17 cellular contexts compared by ENCODE assay signal in genomic region chr17:45914036-45914717, GRCh38. TPM values are rescaled to one million over a fixed set of nuclear protein-coding genes. Genes with fewer than 3 reads are reported as not detected.
DNase-seq lines count a peak whose midpoint lies in the region; ATAC-seq, FAIRE-seq and TF ChIP-seq lines count a peak whose summit lies in the region.
"Had no signal": no experiment of that assay in that cellular context is flagged by ENCODE, and none has a peak within 500 bp of the region (broad histone marks: within the 10 kb centered on the region; RNA-seq: fewer than 3 reads in every experiment).

No MANE protein-coding gene starts in this region.

- H3K23ac ChIP-seq in H1 (ENCODE audit: insufficient read length) = no peak overlapping the region

- no peak overlapping the region for H3K56ac ChIP-seq in H1 (replicated peaks; ENCODE audit: insufficient read length, low read depth, low read length)

- H3K9me3 ChIP-seq in BLaER1 treated with 17β-estradiol and CSF1 and Interleukin-3, amounts not matched to agents 10 nM and 100 nM (replicated peaks in 1 of 11) = peaks cover 15 to 20% (median 18%) of the 10 kb centered on the region in 11 experiments
- H3K9me3 ChIP-seq in SK-N-SH (no peaks in the 10 kb centered on the region), H1 (ENCODE audit: insufficient read depth in 2 of 2, low read depth in 1 of 2, low read length in 1 of 2) (peaks cover 3% of the 10 kb centered on the region in 2 experiments; a peak in 2 of 4 replicates), neural progenitor cell (ENCODE audit: low read depth) (no peaks in the 10 kb centered on the region), sigmoid colon (peaks cover 0 to 3% (median 0%) of the 10 kb centered on the region in 4 donors)

- no peak for TF ChIP-seq EP300 in SK-N-SH (IDR thresholded peaks at IDR 0.05; ENCODE audit: borderline replicate concordance in 1 of 2, low read depth in 1 of 2, low read length in 1 of 2)
- no peak for TF ChIP-seq EP300 in H1 (IDR thresholded peaks at IDR 0.05; ENCODE audit: borderline replicate concordance in 1 of 2, low read depth in 2 of 2, low read length in 2 of 2)
- no peak for TF ChIP-seq EP300 in sigmoid colon (IDR thresholded peaks at IDR 0.05)

- H3K9me3 Mint-ChIP-seq in neural progenitor cell = peaks cover 9% of the 10 kb centered on the region

- peaks cover 3% of the 10 kb centered on the region for H3K36me3 Mint-ChIP-seq in neural progenitor cell
- H3K36me3 Mint-ChIP-seq: CD14-positive monocyte had no signal

- no peak overlapping the region for H2BK15ac ChIP-seq in H1 (ENCODE audit: low read length)

- no peak overlapping the region for H3K27ac ChIP-seq in BLaER1 treated with 17β-estradiol and CSF1 and Interleukin-3, amounts not matched to agents 10 nM and 100 nM
- H3K27ac ChIP-seq in SK-N-SH (ENCODE audit: low read depth in 2 of 2, low read length in 1 of 2) (no peak overlapping the region), H1 (ENCODE audit: low read depth, low read length) (no peak overlapping the region), neural progenitor cell (no peak overlapping the region), sigmoid colon (no peak overlapping the region)

- H2AFZ ChIP-seq in SK-N-SH (ENCODE audit: low read depth) = no peak overlapping the region
- H2AFZ ChIP-seq in H1 (ENCODE audit: low read length) = no peak overlapping the region
- H2AFZ ChIP-seq in neural progenitor cell (replicated peaks) = no peak overlapping the region

- FAIRE-seq in H1 (lab: Jason Lieb, UNC) = no peak
- FAIRE-seq: GM12878, GM19239 had no signal

- TF ChIP-seq RAD21 in SK-N-SH (IDR thresholded peaks at IDR 0.05; ENCODE audit: low read length) = no peak
- no peak for TF ChIP-seq RAD21 in H1 (IDR thresholded peaks at IDR 0.05 in 1 of 2, conservative IDR thresholded peaks at IDR 0.05 in 1 of 2; ENCODE audit: low read depth in 2 of 2, low read length in 2 of 2)

- ATAC-seq in GM21423 (IDR thresholded peaks at IDR 0.05; ENCODE audit: unreplicated experiment) = no peak
- ATAC-seq: GM12878, HCT116 had no signal

- no peaks in the 10 kb centered on the region for H3K36me3 ChIP-seq in BLaER1 treated with 17β-estradiol and CSF1 and Interleukin-3, amounts not matched to agents 10 nM and 100 nM
- H3K36me3 ChIP-seq in SK-N-SH (replicated peaks in 1 of 2; ENCODE audit: control insufficient read depth in 1 of 2, insufficient read depth in 2 of 2, low read length in 1 of 2) (no peaks in the 10 kb centered on the region), H1 (ENCODE audit: control insufficient read depth in 2 of 4, insufficient read depth in 4 of 4, low read length in 3 of 4) (no peaks in the 10 kb centered on the region), neural progenitor cell (no peaks in the 10 kb centered on the region), sigmoid colon (no peaks in the 10 kb centered on the region)

- TF ChIP-seq CTCF in SK-N-SH (IDR thresholded peaks at IDR 0.05) = no peak
- TF ChIP-seq CTCF in H1 (IDR thresholded peaks at IDR 0.05; ENCODE audit: control extremely low read depth in 1 of 3, insufficient read depth in 1 of 3, low read depth in 1 of 3, low read length in 3 of 3) = no peak
- no peak for TF ChIP-seq CTCF in neural progenitor cell (IDR thresholded peaks at IDR 0.05)
- TF ChIP-seq CTCF in sigmoid colon (IDR thresholded peaks at IDR 0.05) = no peak

- H4K8ac ChIP-seq in H1 (ENCODE audit: extremely low read depth, insufficient read depth, low read length) = no peak overlapping the region

- peak overlapping the region; percentile 58 for H3K27ac Mint-ChIP-seq in neural progenitor cell
- H3K27ac Mint-ChIP-seq: CD14-positive monocyte had no signal

- no peak overlapping the region for H4K5ac ChIP-seq in H1 (ENCODE audit: insufficient read length, low read depth, low read length)

- H3K4me3 Mint-ChIP-seq in neural progenitor cell = peak overlapping the region; percentile 59
- H3K4me3 Mint-ChIP-seq: CD14-positive monocyte had no signal

- no peak overlapping the region for H3K4ac ChIP-seq in H1 (replicated peaks; ENCODE audit: insufficient read length, low read depth, low read length)

- H3K4me1 ChIP-seq in BLaER1 treated with 17β-estradiol and CSF1 and Interleukin-3, amounts not matched to agents 10 nM and 100 nM = peaks cover 6 to 24% (median 21%) of the 10 kb centered on the region in 10 experiments
- H3K4me1 ChIP-seq in SK-N-SH (ENCODE audit: control insufficient read depth in 1 of 2, insufficient read depth in 2 of 2, low read depth in 1 of 2, low read length in 1 of 2) (peaks cover 0 to 11% of the 10 kb centered on the region in 2 experiments; a peak in 1 of 4 replicates), H1 (replicated peaks in 1 of 4; ENCODE audit: control insufficient read depth in 3 of 4, insufficient read depth in 4 of 4, low read length in 3 of 4) (no peaks in the 10 kb centered on the region), neural progenitor cell (no peaks in the 10 kb centered on the region), sigmoid colon (no peaks in the 10 kb centered on the region)

- peaks cover 7% of the 10 kb centered on the region for H3K4me1 Mint-ChIP-seq in neural progenitor cell
- H3K4me1 Mint-ChIP-seq: CD14-positive monocyte had no signal

- no peaks in the 10 kb centered on the region for H3K27me3 ChIP-seq in BLaER1 treated with 17β-estradiol and CSF1 and Interleukin-3, amounts not matched to agents 10 nM and 100 nM
- H3K27me3 ChIP-seq in SK-N-SH (ENCODE audit: insufficient read depth) (peaks cover 12% of the 10 kb centered on the region; the same call in 1 of the 2 replicates), H1 (replicated peaks in 1 of 4; ENCODE audit: control insufficient read depth in 3 of 4, extremely low read depth in 1 of 4, insufficient read depth in 3 of 4, low read length in 3 of 4) (no peaks in the 10 kb centered on the region), neural progenitor cell (no peaks in the 10 kb centered on the region), sigmoid colon (no peaks in the 10 kb centered on the region)

- H3K79me2 ChIP-seq in SK-N-SH (ENCODE audit: insufficient read depth) (no peaks in the 10 kb centered on the region), H1 (ENCODE audit: control insufficient read depth in 1 of 2, insufficient read depth in 2 of 2, low read length in 2 of 2) (no peaks in the 10 kb centered on the region), neural progenitor cell (ENCODE audit: low read depth) (no peaks in the 10 kb centered on the region)

- H2BK5ac ChIP-seq in H1 (ENCODE audit: low read depth, low read length) = no peak overlapping the region

- H3K79me1 ChIP-seq in H1 (ENCODE audit: low read depth, low read length) = no peaks in the 10 kb centered on the region

- no peak overlapping the region for H3K14ac ChIP-seq in H1 (ENCODE audit: insufficient read length)

- 60% methylated on average over 10 of the region's 10 CpGs for WGBS in SK-N-SH (ENCODE audit: low lambda C conversion rate)
- 86% methylated on average over 10 of the region's 10 CpGs; no CpG with 5 or more reads in 1 of the 2 experiments for WGBS in H1 (ENCODE audit: extremely low coverage in 1 of 2, insufficient coverage in 1 of 2, insufficient read length in 1 of 2, insufficient replicate concordance in 2 of 2, low coverage in 1 of 2, low lambda C conversion rate in 2 of 2, missing lambda C conversion rate in 1 of 2), 2 experiments
- WGBS in sigmoid colon, 2 donors = 57 to 62% methylated on average over 10 of the region's 10 CpGs

- TF ChIP-seq POLR2A in H1 (IDR thresholded peaks at IDR 0.05; ENCODE audit: control extremely low read depth in 1 of 2, low read depth in 2 of 2, low read length in 2 of 2) = no peak
- TF ChIP-seq POLR2A in sigmoid colon (IDR thresholded peaks at IDR 0.05) = no peak

- POLR2A ChIA-PET in SK-N-SH (lab: Yijun Ruan, JAX) = no interaction called here
- POLR2A ChIA-PET in H1 (lab: Charles Lee; ENCODE audit: partially characterized antibody) = no interaction called here

- peaks cover 6% of the 10 kb centered on the region for H3K27me3 Mint-ChIP-seq in neural progenitor cell (ENCODE audit: insufficient read depth, low read depth)

- intact Hi-C loops in sigmoid colon (cut with DNase I) = no loop called here

- 0 out of 22 replicates have a peak overlapping the region, but pooled peaks of 1 of the 11 experiments have one; percentile 6 for H3K9ac ChIP-seq in BLaER1 treated with 17β-estradiol and CSF1 and Interleukin-3, amounts not matched to agents 10 nM and 100 nM
- no peak overlapping the region for H3K9ac ChIP-seq in SK-N-SH
- no peak overlapping the region for H3K9ac ChIP-seq in H1 (replicated peaks in 1 of 4; ENCODE audit: extremely low read depth in 1 of 4, low read depth in 3 of 4, low read length in 3 of 4)
- no peak overlapping the region for H3K9ac ChIP-seq in neural progenitor cell

- no peaks in the 10 kb centered on the region for H3K9me2 ChIP-seq in SK-N-SH

- peak overlapping the region; percentile 32 to 78 (median 64) for H3K4me2 ChIP-seq in BLaER1 treated with 17β-estradiol and CSF1 and Interleukin-3, amounts not matched to agents 10 nM and 100 nM
- H3K4me2 ChIP-seq in SK-N-SH = no peak overlapping the region
- H3K4me2 ChIP-seq in H1 (ENCODE audit: insufficient read depth in 1 of 2, low read depth in 2 of 2, low read length in 2 of 2) = no peak overlapping the region
- no peak overlapping the region for H3K4me2 ChIP-seq in neural progenitor cell

- no peak overlapping the region for H2BK120ac ChIP-seq in H1 (replicated peaks; ENCODE audit: low read depth, low read length)

- DNase-seq in SK-N-SH (no peak), H1 (ENCODE audit: low read depth in 1 of 2, low spot score in 2 of 2) (no peak), neural progenitor cell (ENCODE audit: low spot score) (no peak), GDM1 (lab: John Stamatoyannopoulos, UW) (no peak), sigmoid colon (no peak)
- DNase-seq: COR-L47, IMR-90, MV-4-11, NCI-H1436, NCI-H2029 treated with DMSO at 0.1 percent for 48 hours, NCI-H510A treated with DMSO at 0.1 percent for 48 hours had no signal

- CTCF ChIA-PET in SK-N-SH (lab: Yijun Ruan, JAX) = interaction anchor here (0.8 to 1.4 kb wide), 7 partner anchors 9 to 1028 kb away, joined by 3 to 4 read pairs (median 3); no protein-coding TSS in a partner anchor
- CTCF ChIA-PET in H1 (lab: Charles Lee; ENCODE audit: partially characterized antibody) = interaction anchor here (0.8 to 1.0 kb wide), 2 partner anchors 57 to 268 kb away, joined by 3 read pairs; no protein-coding TSS in a partner anchor

- H2BK12ac ChIP-seq in H1 (ENCODE audit: low read depth, low read length) = no peak overlapping the region

- no peak overlapping the region for H3K4me3 ChIP-seq in BLaER1 treated with 17β-estradiol and CSF1 and Interleukin-3, amounts not matched to agents 10 nM and 100 nM
- H3K4me3 ChIP-seq in SK-N-SH (ENCODE audit: low read depth in 2 of 2, low read length in 1 of 2) (no peak overlapping the region), H1 (ENCODE audit: extremely low read depth in 1 of 4, insufficient read depth in 2 of 4, low read depth in 3 of 4, low read length in 4 of 4) (no peak overlapping the region), neural progenitor cell (no peak overlapping the region), sigmoid colon (no peak overlapping the region)
- H3K4me3 ChIP-seq: GM12878 had no signal

- no peak overlapping the region for H2BK20ac ChIP-seq in H1 (ENCODE audit: low read length)

- no peak overlapping the region for H4K91ac ChIP-seq in H1 (replicated peaks; ENCODE audit: insufficient read length, low read length)

- H2AK5ac ChIP-seq in H1 (ENCODE audit: low read depth, low read length) = peak overlapping the region; percentile 43; the same call in 1 of the 2 replicates

- H3K18ac ChIP-seq in H1 (ENCODE audit: extremely low read depth, low read length) = no peak overlapping the region

- H4K20me1 ChIP-seq in BLaER1 treated with 17β-estradiol and CSF1 and Interleukin-3, amounts not matched to agents 10 nM and 100 nM = no peaks in the 10 kb centered on the region
- H4K20me1 ChIP-seq in SK-N-SH (ENCODE audit: insufficient read depth) = no peaks in the 10 kb centered on the region
- H4K20me1 ChIP-seq in H1 (replicated peaks in 1 of 2; ENCODE audit: control insufficient read depth in 1 of 2, insufficient read depth in 2 of 2, low read length in 2 of 2) = peaks cover 0 to 4% of the 10 kb centered on the region in 2 experiments
- no peaks in the 10 kb centered on the region for H4K20me1 ChIP-seq in neural progenitor cell (ENCODE audit: low read depth)

- H3F3A ChIP-seq in SK-N-SH (replicated peaks; ENCODE audit: insufficient read depth) (no peaks in the 10 kb centered on the region), neural progenitor cell (ENCODE audit: low read depth) (no peaks in the 10 kb centered on the region)

- H3K23me2 ChIP-seq in H1 (ENCODE audit: low read depth, low read length) = peaks cover 4% of the 10 kb centered on the region; the same call in 1 of the 2 replicates

RNA-seq across cellular contexts. Expression of gene MAPT, which starts 19.8 kb away (rescaled TPM):
- polyA plus RNA-seq in SK-N-SH (2012; rRNA removed) = 0.47 and 0.74 TPM in 2 replicates
- 0.33 and 0.49 TPM in 2 replicates for polyA plus RNA-seq in SK-N-SH (2012; cell fraction: cytosol; rRNA removed)
- 0.85 and 1.1 TPM in 2 replicates for polyA plus RNA-seq in SK-N-SH (2012; cell fraction: nucleus; rRNA removed)
- 1.7 and 2.4 TPM in 2 replicates for total RNA-seq in H1 (2021; fragmentation: NEBNext Ultra II Directional; extraction: Animal tissue kit (Norgen Biotek cat#: 25700))
- 0.54 and 1.0 TPM in 2 replicates for polyA plus RNA-seq in H1 (2011; rRNA removed)
- polyA plus RNA-seq in H1 (2011; cell fraction: cytosol; rRNA removed) = 0.57 TPM
- 1.1 TPM for polyA plus RNA-seq in H1 (2011; cell fraction: nucleus; rRNA removed)
- polyA plus RNA-seq in H1 (2012, experiment 1 of 2) = 0.88 to 1.4 TPM (median 1.3 TPM) in 4 replicates
- 0.83 TPM for polyA plus RNA-seq in H1 (2012, experiment 2 of 2)
- 0.93 TPM for polyA plus RNA-seq in H1 (2013, experiment 1 of 2)
- 0.99 TPM for polyA plus RNA-seq in H1 (2013, experiment 2 of 2)
- 0.29 and 0.38 TPM in 2 replicates for polyA minus RNA-seq in H1 (2011; rRNA and poly(A)+ RNA removed)
- 0.22 TPM for polyA minus RNA-seq in H1 (2011; cell fraction: cytosol; rRNA and poly(A)+ RNA removed)
- 0.60 TPM for polyA minus RNA-seq in H1 (2011; cell fraction: nucleus; rRNA and poly(A)+ RNA removed)
- 1.4 and 2.4 TPM in 2 replicates for total RNA-seq in neural progenitor cell (ENCODE audit: low replicate concordance)
- total RNA-seq in sigmoid colon = 10 to 100 TPM in 3 of 4 donors, 1 to 10 TPM in 1; 7.1 to 20.5 (median 15.2) TPM
- 1 to 10 TPM in 1 of 3 donors, under 1 TPM in 1, not detected in 1; 0.60 to 2.8 TPM for polyA plus RNA-seq in sigmoid colon
- polyA plus RNA-seq: CD14-positive monocyte had no signal

Comparison
In these comparisons a context has a peak if more than half of its experiments do, and no peak if none do; other contexts are left out.
1. H3K4me2 ChIP-seq: peak in BLaER1 treated with 17β-estradiol and CSF1 and Interleukin-3, amounts not matched to agents 10 nM and 100 nM (11 of 11); none in SK-N-SH (single experiment), H1 (0 of 2) and neural progenitor cell (single experiment).